Comparison of ENCODE assay signal across 19 cellular contexts in genomic region chr11:73398132-73398526, GRCh38. TPM values are rescaled to one million over a fixed set of nuclear protein-coding genes. Genes with fewer than 3 reads are reported as not detected.
DNase-seq lines count a peak whose midpoint lies in the region; ATAC-seq and TF ChIP-seq lines count a peak whose summit lies in the region.
"Had no signal": no experiment of that assay in that cellular context is flagged by ENCODE, and none has a peak within 500 bp of the region (broad histone marks: within the 10 kb centered on the region; RNA-seq: fewer than 3 reads in every experiment).

No MANE protein-coding gene starts in this region.

- H3K27ac ChIP-seq in upper lobe of right lung: no peak overlapping the region
- H3K27ac ChIP-seq: esophagus muscularis mucosa, hepatocyte had no signal

- H3K27me3 ChIP-seq in upper lobe of right lung: no peaks in the 10 kb centered on the region
- H3K27me3 ChIP-seq: esophagus muscularis mucosa, hepatocyte had no signal

- no peak for TF ChIP-seq CTCF in natural killer cell (IDR thresholded peaks at IDR 0.05)
- no peak for TF ChIP-seq CTCF in upper lobe of right lung (IDR thresholded peaks at IDR 0.05)

- peaks cover 0 to 20% of the 10 kb centered on the region in 2 donors for H3K4me1 Mint-ChIP-seq in natural killer cell
- H3K4me1 Mint-ChIP-seq in natural killer cell treated with Interleukin-12 subunit alpha and Interleukin-12 subunit beta and Interleukin-15 and Interleukin-18, amount 100 ng/mL, for 72 hours (ENCODE audit: low read depth in 2 of 2): peaks cover 0 to 10% of the 10 kb centered on the region in 2 donors
- H3K4me1 Mint-ChIP-seq in T-cell: peaks cover 0 to 6% (median 0%) of the 10 kb centered on the region in 3 donors
- peaks cover 0 to 5% of the 10 kb centered on the region in 2 donors for H3K4me1 Mint-ChIP-seq in effector memory CD8-positive, alpha-beta T cell (ENCODE audit: low read depth in 2 of 2)
- H3K4me1 Mint-ChIP-seq: CD8-positive, alpha-beta memory T cell had no signal

- H3K4me3 ChIP-seq in upper lobe of right lung: no peak overlapping the region
- H3K4me3 ChIP-seq: esophagus muscularis mucosa, hepatocyte had no signal

- ATAC-seq in natural killer cell (peak in 2 of 3 donors; percentile 2 to 8), T-cell (replicated peaks in 1 of 4) (no peak), upper lobe of right lung (no peak), GM18511 (IDR thresholded peaks at IDR 0.05; ENCODE audit: unreplicated experiment) (no peak)
- ATAC-seq in natural killer cell treated with Interleukin-12 subunit alpha and Interleukin-12 subunit beta and Interleukin-15 and Interleukin-18, amount 100 ng/mL, for 72 hours: no peak
- peak; percentile 10 for ATAC-seq in effector memory CD8-positive, alpha-beta T cell (replicated peaks)
- ATAC-seq: left ventricle myocardium superior had no signal

- H3K4me1 ChIP-seq in upper lobe of right lung: no peaks in the 10 kb centered on the region

- intact Hi-C loops in natural killer cell (cut with micrococcal nuclease): no loop called here
- intact Hi-C loops in upper lobe of right lung (cut with DNase I): no loop called here

- CTCF ChIA-PET in T-cell (lab: Charles Lee): interaction anchor here (1.3 to 4.0 kb wide), 4 partner anchors 38 to 49 kb away, joined by 3 to 22 read pairs (median 4); no protein-coding TSS in a partner anchor
- CTCF ChIA-PET in HEK293T (lab: Yijun Ruan, JAX): no interaction called here

- H3K9me3 Mint-ChIP-seq in natural killer cell: no peaks in the 10 kb centered on the region
- H3K9me3 Mint-ChIP-seq in natural killer cell treated with Interleukin-12 subunit alpha and Interleukin-12 subunit beta and Interleukin-15 and Interleukin-18, amount 100 ng/mL, for 72 hours: no peaks in the 10 kb centered on the region
- H3K9me3 Mint-ChIP-seq in T-cell: no peaks in the 10 kb centered on the region
- no peaks in the 10 kb centered on the region for H3K9me3 Mint-ChIP-seq in effector memory CD8-positive, alpha-beta T cell
- H3K9me3 Mint-ChIP-seq: activated naive CD8-positive, alpha-beta T cell treated with anti-CD3 and anti-CD28 coated beads, Interleukin-2, amount 10 ng/mL, durations not matched to agents 7 days and 5 days; CD8-positive, alpha-beta memory T cell; neural crest cell had no signal

- DNase-seq in natural killer cell: no peak
- no peak for DNase-seq in natural killer cell treated with Interleukin-12 subunit alpha and Interleukin-12 subunit beta and Interleukin-15 and Interleukin-18, amount 100 ng/mL, for 72 hours (ENCODE audit: low spot score)
- DNase-seq in T-cell: no peak
- no peak for DNase-seq in effector memory CD8-positive, alpha-beta T cell
- DNase-seq in upper lobe of right lung: peak; percentile 52
- no peak for DNase-seq in HEK293T (ENCODE audit: extremely low spot score)
- DNase-seq in epidermal melanocyte (ENCODE audit: insufficient read length, low spot score): no peak
- DNase-seq: activated naive CD8-positive, alpha-beta T cell treated with anti-CD3 and anti-CD28 coated beads, Interleukin-2, amount 10 ng/mL, durations not matched to agents 7 days and 5 days; CD8-positive, alpha-beta memory T cell; effector CD8-positive, alpha-beta T cell; GDM1; left ventricle myocardium superior; NCI-H2081 treated with DMSO at 0.1 percent for 48 hours; NCI-H446; SIG-M5 had no signal

- H3K27me3 Mint-ChIP-seq in natural killer cell (ENCODE audit: low read depth in 2 of 2) (no peaks in the 10 kb centered on the region), T-cell (no peaks in the 10 kb centered on the region)
- no peaks in the 10 kb centered on the region for H3K27me3 Mint-ChIP-seq in natural killer cell treated with Interleukin-12 subunit alpha and Interleukin-12 subunit beta and Interleukin-15 and Interleukin-18, amount 100 ng/mL, for 72 hours
- H3K27me3 Mint-ChIP-seq in effector memory CD8-positive, alpha-beta T cell: no peaks in the 10 kb centered on the region
- H3K27me3 Mint-ChIP-seq: activated naive CD8-positive, alpha-beta T cell treated with anti-CD3 and anti-CD28 coated beads, Interleukin-2, amount 10 ng/mL, durations not matched to agents 7 days and 5 days; CD8-positive, alpha-beta memory T cell had no signal

- H3K36me3 ChIP-seq in upper lobe of right lung: peaks cover 7% of the 10 kb centered on the region

- H3K4me3 Mint-ChIP-seq in natural killer cell (peak overlapping the region; percentile 53), T-cell (peak overlapping the region in 1 of 3 donors; percentile 2)
- no peak overlapping the region for H3K4me3 Mint-ChIP-seq in natural killer cell treated with Interleukin-12 subunit alpha and Interleukin-12 subunit beta and Interleukin-15 and Interleukin-18, amount 100 ng/mL, for 72 hours
- H3K4me3 Mint-ChIP-seq in effector memory CD8-positive, alpha-beta T cell: peak overlapping the region in 1 of 2 donors; percentile 36

- no peaks in the 10 kb centered on the region for H3K9me3 ChIP-seq in upper lobe of right lung
- H3K9me3 ChIP-seq: esophagus muscularis mucosa had no signal

- POLR2A ChIA-PET in T-cell (lab: Charles Lee) (no interaction called here), HEK293T (lab: Yijun Ruan, JAX) (no interaction called here)

- H3K36me3 Mint-ChIP-seq in natural killer cell (no peaks in the 10 kb centered on the region), T-cell (peaks cover 4% of the 10 kb centered on the region)
- H3K36me3 Mint-ChIP-seq in natural killer cell treated with Interleukin-12 subunit alpha and Interleukin-12 subunit beta and Interleukin-15 and Interleukin-18, amount 100 ng/mL, for 72 hours: no peaks in the 10 kb centered on the region
- H3K36me3 Mint-ChIP-seq in effector memory CD8-positive, alpha-beta T cell (ENCODE audit: insufficient read depth): peaks cover 89% of the 10 kb centered on the region

- peak overlapping the region; percentile 81 for H3K27ac Mint-ChIP-seq in natural killer cell
- peak overlapping the region in 1 of 2 donors; percentile 9 for H3K27ac Mint-ChIP-seq in natural killer cell treated with Interleukin-12 subunit alpha and Interleukin-12 subunit beta and Interleukin-15 and Interleukin-18, amount 100 ng/mL, for 72 hours
- H3K27ac Mint-ChIP-seq in T-cell: peak overlapping the region; percentile 36 to 68
- H3K27ac Mint-ChIP-seq in effector memory CD8-positive, alpha-beta T cell: peak overlapping the region; percentile 23 to 92
- H3K27ac Mint-ChIP-seq: activated naive CD8-positive, alpha-beta T cell treated with anti-CD3 and anti-CD28 coated beads, Interleukin-2, amount 10 ng/mL, durations not matched to agents 7 days and 5 days had no signal

TF ChIP-seq in HEK293T, 16 proteins besides CTCF, POLR2A, EP300 and RAD21:
- TF ChIP-seq LEF1 (IDR thresholded peaks at IDR 0.05; ENCODE audit: borderline replicate concordance) (no peak), HDGF (IDR thresholded peaks at IDR 0.05; ENCODE audit: borderline replicate concordance) (no peak), CTBP1 (IDR thresholded peaks at IDR 0.05; ENCODE audit: borderline replicate concordance) (no peak), SP1 (IDR thresholded peaks at IDR 0.05) (no peak), L3MBTL2 (conservative IDR thresholded peaks at IDR 0.05) (no peak), ARNT (IDR thresholded peaks at IDR 0.05) (no peak), TARDBP (IDR thresholded peaks at IDR 0.05) (no peak)
- TF ChIP-seq, protein P1, sequence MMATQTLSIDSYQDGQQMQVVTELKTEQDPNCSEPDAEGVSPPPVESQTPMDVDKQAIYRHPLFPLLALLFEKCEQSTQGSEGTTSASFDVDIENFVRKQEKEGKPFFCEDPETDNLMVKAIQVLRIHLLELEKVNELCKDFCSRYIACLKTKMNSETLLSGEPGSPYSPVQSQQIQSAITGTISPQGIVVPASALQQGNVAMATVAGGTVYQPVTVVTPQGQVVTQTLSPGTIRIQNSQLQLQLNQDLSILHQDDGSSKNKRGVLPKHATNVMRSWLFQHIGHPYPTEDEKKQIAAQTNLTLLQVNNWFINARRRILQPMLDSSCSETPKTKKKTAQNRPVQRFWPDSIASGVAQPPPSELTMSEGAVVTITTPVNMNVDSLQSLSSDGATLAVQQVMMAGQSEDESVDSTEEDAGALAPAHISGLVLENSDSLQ (IDR thresholded peaks at IDR 0.05): no peak

RNA-seq across cellular contexts. Expression of gene RELT, which starts 21.9 kb away (rescaled TPM):
- total RNA-seq in natural killer cell (100 to 1,000 TPM; 132 to 264 (median 151) TPM), T-cell (100 to 1,000 TPM in 1 of 5 donors, 10 to 100 TPM in 4; 15.6 to 113 (median 19.9) TPM), upper lobe of right lung (11.7 TPM)
- 10 to 100 TPM; 46.5 to 58.0 TPM for total RNA-seq in natural killer cell treated with Interleukin-12 subunit alpha and Interleukin-12 subunit beta and Interleukin-15 and Interleukin-18, amount 100 ng/mL, for 72 hours

Comparison
In these comparisons a context has a peak if more than half of its experiments do, and no peak if none do; other contexts are left out.
1. ATAC-seq: peak in natural killer cell (2 of 3) and effector memory CD8-positive, alpha-beta T cell (single experiment); none in natural killer cell treated with Interleukin-12 subunit alpha and Interleukin-12 subunit beta and Interleukin-15 and Interleukin-18, amount 100 ng/mL, for 72 hours (0 of 2), T-cell (0 of 4), upper lobe of right lung (single experiment) and GM18511 (single experiment).